In the genomic region with DNA sequence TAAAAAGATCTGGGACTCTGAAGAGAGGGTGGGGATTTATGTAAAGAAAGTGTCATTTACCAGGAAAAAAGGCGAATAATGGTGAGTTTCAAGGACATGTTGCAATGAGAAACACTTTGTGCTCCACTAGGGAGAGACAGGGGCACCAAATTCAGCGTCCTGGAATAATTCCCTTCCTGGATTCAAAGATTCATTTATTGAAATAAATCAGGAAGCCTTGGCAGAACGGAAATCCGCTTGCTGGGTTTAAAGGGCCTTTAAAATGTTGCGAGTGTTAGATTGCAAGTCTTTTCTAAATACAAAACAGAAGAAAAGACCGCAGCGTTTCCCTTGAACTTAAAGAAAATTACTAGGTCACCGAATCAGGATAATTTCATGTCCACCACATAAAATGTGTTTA, we compare ENCODE assay signal across 21 cellular contexts. TPM values are rescaled to one million over a fixed set of nuclear protein-coding genes. Genes with fewer than 3 reads are reported as not detected.
"Had no signal": no experiment of that assay in that cellular context is flagged by ENCODE, and none has a peak within 500 bp of the region (broad histone marks: within the 10 kb centered on the region; RNA-seq: fewer than 3 reads in every experiment).

No MANE protein-coding gene starts in this region.

- H3K4me3 Mint-ChIP-seq: activated CD4-positive, alpha-beta memory T cell treated with anti-CD3 and anti-CD28 coated beads, Interleukin-2, amount 10 ng/mL, durations not matched to agents 7 days and 5 days; activated CD8-positive, alpha-beta memory T cell treated with anti-CD3 and anti-CD28 coated beads, Interleukin-2, amount 10 ng/mL, durations not matched to agents 7 days and 5 days; activated naive CD8-positive, alpha-beta T cell treated with anti-CD3 and anti-CD28 coated beads for 36 hours; natural killer cell treated with Interleukin-12 subunit alpha and Interleukin-12 subunit beta and Interleukin-15 and Interleukin-18, amount 100 ng/mL, for 72 hours had no signal

- H3K9me3 Mint-ChIP-seq: activated naive CD8-positive, alpha-beta T cell treated with anti-CD3 and anti-CD28 coated beads for 36 hours; natural killer cell treated with Interleukin-12 subunit alpha and Interleukin-12 subunit beta and Interleukin-15 and Interleukin-18, amount 100 ng/mL, for 72 hours had no signal

- DNase-seq: activated CD4-positive, alpha-beta memory T cell treated with anti-CD3 and anti-CD28 coated beads, Interleukin-2, amount 10 ng/mL, durations not matched to agents 7 days and 5 days; activated CD4-positive, alpha-beta T cell treated with anti-CD3 and anti-CD28 coated beads for 4 hours; activated CD8-positive, alpha-beta memory T cell treated with anti-CD3 and anti-CD28 coated beads, Interleukin-2, amount 10 ng/mL, durations not matched to agents 7 days and 5 days; activated naive CD4-positive, alpha-beta T cell; activated naive CD8-positive, alpha-beta T cell treated with anti-CD3 and anti-CD28 coated beads for 36 hours; amniotic stem cell; body of pancreas; caudate nucleus; lower lobe of right lung; occipital lobe; posterior cingulate gyrus; spleen; stimulated activated CD8-positive, alpha-beta memory T cell treated with anti-CD3 and anti-CD28 coated beads, Interleukin-4, amount 100 ng/mL, for 48 hours; stimulated activated naive CD4-positive, alpha-beta T cell; tibial artery had no signal

- ATAC-seq: activated CD8-positive, alpha-beta memory T cell treated with anti-CD3 and anti-CD28 coated beads, Interleukin-2, amount 10 ng/mL, durations not matched to agents 7 days and 5 days; body of pancreas; lower lobe of right lung; natural killer cell treated with Interleukin-12 subunit alpha and Interleukin-12 subunit beta and Interleukin-15 and Interleukin-18, amount 100 ng/mL, for 72 hours had no signal

- H3K9me3 ChIP-seq: body of pancreas, lower lobe of right lung, spleen, tibial artery had no signal

- H3K27ac ChIP-seq: body of pancreas, lower lobe of right lung, spleen, tibial artery had no signal

- H3K4me3 ChIP-seq: body of pancreas, lower lobe of right lung, spleen, tibial artery had no signal

- H3K36me3 ChIP-seq: lower lobe of right lung, spleen, tibial artery had no signal

- H3K27ac Mint-ChIP-seq: activated CD4-positive, alpha-beta memory T cell treated with anti-CD3 and anti-CD28 coated beads, Interleukin-2, amount 10 ng/mL, durations not matched to agents 7 days and 5 days; activated CD8-positive, alpha-beta memory T cell treated with anti-CD3 and anti-CD28 coated beads, Interleukin-2, amount 10 ng/mL, durations not matched to agents 7 days and 5 days; activated naive CD8-positive, alpha-beta T cell treated with anti-CD3 and anti-CD28 coated beads for 36 hours; natural killer cell treated with Interleukin-12 subunit alpha and Interleukin-12 subunit beta and Interleukin-15 and Interleukin-18, amount 100 ng/mL, for 72 hours had no signal

RNA-seq across cellular contexts. Expression of a gene that starts 3.8 kb away (rescaled TPM):
- total RNA-seq: activated CD4-positive, alpha-beta memory T cell treated with anti-CD3 and anti-CD28 coated beads, Interleukin-2, amount 10 ng/mL, durations not matched to agents 7 days and 5 days; activated CD8-positive, alpha-beta memory T cell treated with anti-CD3 and anti-CD28 coated beads, Interleukin-2, amount 10 ng/mL, durations not matched to agents 7 days and 5 days; activated naive CD8-positive, alpha-beta T cell treated with anti-CD3 and anti-CD28 coated beads for 36 hours; body of pancreas; lower lobe of right lung; natural killer cell treated with Interleukin-12 subunit alpha and Interleukin-12 subunit beta and Interleukin-15 and Interleukin-18, amount 100 ng/mL, for 72 hours; renal cortical epithelial cell; spleen; subcutaneous adipose tissue; T-helper 2 cell treated with Interferon-gamma antibody and Interleukin-4, amounts not matched to agents 100 ng/mL and 5 ng/mL, for 36 hours had no signal
- polyA plus RNA-seq: esophagus, keratinocyte, spleen had no signal
